In genomic region chr11:33947918-33948317, GRCh38 we compare ENCODE assay signal across 2 cellular contexts. TPM values are rescaled to one million over a fixed set of nuclear protein-coding genes. Genes with fewer than 3 reads are reported as not detected.
"Had no signal": no experiment of that assay in that cellular context is flagged by ENCODE, and none has a peak within 500 bp of the region (broad histone marks: within the 10 kb centered on the region; RNA-seq: fewer than 3 reads in every experiment).

No MANE protein-coding gene starts in this region.

RNA-seq across cellular contexts. Expression of gene LMO2, which starts 56.0 kb away (rescaled TPM):
- total RNA-seq: natural killer cell treated with Interleukin-12 subunit alpha and Interleukin-12 subunit beta and Interleukin-15 and Interleukin-18, amount 100 ng/mL, for 72 hours had no signal
- polyA plus RNA-seq: naive thymus-derived CD8-positive, alpha-beta T cell had no signal
